Comparison of ENCODE assay signal across 9 cellular contexts in genomic region chr3:13484861-13485590, GRCh38. TPM values are rescaled to one million over a fixed set of nuclear protein-coding genes. Genes with fewer than 3 reads are reported as not detected.
DNase-seq lines count a peak whose midpoint lies in the region; ATAC-seq and TF ChIP-seq lines count a peak whose summit lies in the region.
"Had no signal": no experiment of that assay in that cellular context is flagged by ENCODE, and none has a peak within 500 bp of the region (broad histone marks: within the 10 kb centered on the region; RNA-seq: fewer than 3 reads in every experiment).

No MANE protein-coding gene starts in this region.

- H3K9ac ChIP-seq in colonic mucosa (ENCODE audit: low read depth in 2 of 2, low read length in 2 of 2) (peak overlapping the region; percentile 50 to 67), mesendoderm (ENCODE audit: low read length) (no peak overlapping the region)

- H4K8ac ChIP-seq in mesendoderm (ENCODE audit: low read depth, low read length) = no peak overlapping the region

- H2BK120ac ChIP-seq in mesendoderm (ENCODE audit: low read depth, low read length) = no peak overlapping the region

- no peak overlapping the region for H3K4ac ChIP-seq in mesendoderm (ENCODE audit: low read depth, low read length)

- no peak for ATAC-seq in GM21529 (IDR thresholded peaks at IDR 0.05; ENCODE audit: unreplicated experiment)
- ATAC-seq in activated CD4-positive, CD25-positive, alpha-beta regulatory T cell treated with anti-CD3 and anti-CD28 coated beads, Interleukin-2, amount 50 U/mL, for 24 hours = no peak

- H3K56ac ChIP-seq in mesendoderm (ENCODE audit: low read length) = peak overlapping the region; percentile 64

- H3K4me1 ChIP-seq in colonic mucosa (peaks cover 12% of the 10 kb centered on the region), mesendoderm (ENCODE audit: control insufficient read depth, low read depth, low read length) (peaks cover 2% of the 10 kb centered on the region)

- H3K27me3 ChIP-seq in colonic mucosa (no peaks in the 10 kb centered on the region), mesendoderm (ENCODE audit: insufficient read depth, low read length, poor library complexity) (no peaks in the 10 kb centered on the region)

- no peak overlapping the region for H4K5ac ChIP-seq in mesendoderm (ENCODE audit: low read length)

- no CpG with 5 or more reads among the region's 7 CpGs for WGBS in mesendoderm (ENCODE audit: extremely low coverage, insufficient coverage, low lambda C conversion rate)

- no peak overlapping the region for H2BK5ac ChIP-seq in mesendoderm (ENCODE audit: low read length)

- DNase-seq in DMS 273 (lab: John Stamatoyannopoulos, UW; ENCODE audit: unreplicated experiment) (peak; percentile 61), DMS 273 treated with DMSO at 0.1 percent for 48 hours (lab: John Stamatoyannopoulos, UW) (no peak), NCI-H69 (lab: John Stamatoyannopoulos, UW) (peak; percentile 81), colonic mucosa (peak; percentile 91), mesendoderm (peak; percentile 48), NCI-H2227 treated with DMSO at 0.1 percent for 48 hours (lab: John Stamatoyannopoulos, UW) (no peak)

- intact Hi-C loops in colonic mucosa (cut with DNase I) = no loop called here

- H3K4me3 ChIP-seq in colonic mucosa (no peak overlapping the region), mesendoderm (ENCODE audit: low read length) (no peak overlapping the region)

- no peak overlapping the region for H2AK5ac ChIP-seq in mesendoderm (ENCODE audit: low read length)

- H3K27ac ChIP-seq in colonic mucosa (peak overlapping the region; percentile 78), mesendoderm (ENCODE audit: low read depth, low read length) (no peak overlapping the region)
- H3K27ac ChIP-seq: 22Rv1 had no signal

- H3K36me3 ChIP-seq in colonic mucosa = no peaks in the 10 kb centered on the region
- no peaks in the 10 kb centered on the region for H3K36me3 ChIP-seq in mesendoderm (ENCODE audit: control insufficient read depth, insufficient read depth, low read length)

- TF ChIP-seq CTCF in colonic mucosa (IDR thresholded peaks at IDR 0.05) = no peak

- H3K23ac ChIP-seq in mesendoderm (ENCODE audit: low read length) = no peak overlapping the region

- H3K4me2 ChIP-seq in mesendoderm (ENCODE audit: low read length) = no peak overlapping the region

- H3K79me1 ChIP-seq in mesendoderm (ENCODE audit: low read length) = no peaks in the 10 kb centered on the region

- no peak overlapping the region for H2BK15ac ChIP-seq in mesendoderm (replicated peaks; ENCODE audit: low read depth)

- H3K18ac ChIP-seq in mesendoderm (ENCODE audit: low read length) = no peak overlapping the region

- H3K9me3 ChIP-seq in colonic mucosa = no peaks in the 10 kb centered on the region

- no peaks in the 10 kb centered on the region for H3K79me2 ChIP-seq in mesendoderm (ENCODE audit: control insufficient read depth, insufficient read depth, low read length)

RNA-seq across cellular contexts. Expression of gene HDAC11, which starts 4.9 kb away (rescaled TPM):
- 10 to 100 TPM; 24.0 to 36.1 TPM for total RNA-seq in colonic mucosa
- 2.6 TPM for polyA plus RNA-seq in mesendoderm (2013, experiment 1 of 2)
- polyA plus RNA-seq in mesendoderm (2013, experiment 2 of 2) = 3.4 TPM

Comparison
In these comparisons a context has a peak if more than half of its experiments do, and no peak if none do; other contexts are left out.
1. DNase-seq: peak in DMS 273 (single experiment), NCI-H69 (single experiment), colonic mucosa (single experiment) and mesendoderm (single experiment); none in DMS 273 treated with DMSO at 0.1 percent for 48 hours (single experiment) and NCI-H2227 treated with DMSO at 0.1 percent for 48 hours (single experiment).